1 cellular context compared by ENCODE assay signal in genomic region chr2:196149926-196150325, GRCh38.
TF ChIP-seq lines count a peak whose summit lies in the region.

No MANE protein-coding gene starts in this region.

TF ChIP-seq in GM23338, 12 proteins besides CTCF, POLR2A, EP300 and RAD21 (continued from another document):
- no peak for TF ChIP-seq ZNF462 (CRISPR knock-in tag; IDR thresholded peaks at IDR 0.05)
- no peak for TF ChIP-seq NANOG (IDR thresholded peaks at IDR 0.05; ENCODE audit: borderline replicate concordance)
- no peak for TF ChIP-seq EZH2phosphoT487 (IDR thresholded peaks at IDR 0.05; ENCODE audit: unreplicated experiment)
- no peak for TF ChIP-seq ETS1 (IDR thresholded peaks at IDR 0.05)
- TF ChIP-seq, protein P1, sequence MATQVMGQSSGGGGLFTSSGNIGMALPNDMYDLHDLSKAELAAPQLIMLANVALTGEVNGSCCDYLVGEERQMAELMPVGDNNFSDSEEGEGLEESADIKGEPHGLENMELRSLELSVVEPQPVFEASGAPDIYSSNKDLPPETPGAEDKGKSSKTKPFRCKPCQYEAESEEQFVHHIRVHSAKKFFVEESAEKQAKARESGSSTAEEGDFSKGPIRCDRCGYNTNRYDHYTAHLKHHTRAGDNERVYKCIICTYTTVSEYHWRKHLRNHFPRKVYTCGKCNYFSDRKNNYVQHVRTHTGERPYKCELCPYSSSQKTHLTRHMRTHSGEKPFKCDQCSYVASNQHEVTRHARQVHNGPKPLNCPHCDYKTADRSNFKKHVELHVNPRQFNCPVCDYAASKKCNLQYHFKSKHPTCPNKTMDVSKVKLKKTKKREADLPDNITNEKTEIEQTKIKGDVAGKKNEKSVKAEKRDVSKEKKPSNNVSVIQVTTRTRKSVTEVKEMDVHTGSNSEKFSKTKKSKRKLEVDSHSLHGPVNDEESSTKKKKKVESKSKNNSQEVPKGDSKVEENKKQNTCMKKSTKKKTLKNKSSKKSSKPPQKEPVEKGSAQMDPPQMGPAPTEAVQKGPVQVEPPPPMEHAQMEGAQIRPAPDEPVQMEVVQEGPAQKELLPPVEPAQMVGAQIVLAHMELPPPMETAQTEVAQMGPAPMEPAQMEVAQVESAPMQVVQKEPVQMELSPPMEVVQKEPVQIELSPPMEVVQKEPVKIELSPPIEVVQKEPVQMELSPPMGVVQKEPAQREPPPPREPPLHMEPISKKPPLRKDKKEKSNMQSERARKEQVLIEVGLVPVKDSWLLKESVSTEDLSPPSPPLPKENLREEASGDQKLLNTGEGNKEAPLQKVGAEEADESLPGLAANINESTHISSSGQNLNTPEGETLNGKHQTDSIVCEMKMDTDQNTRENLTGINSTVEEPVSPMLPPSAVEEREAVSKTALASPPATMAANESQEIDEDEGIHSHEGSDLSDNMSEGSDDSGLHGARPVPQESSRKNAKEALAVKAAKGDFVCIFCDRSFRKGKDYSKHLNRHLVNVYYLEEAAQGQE (IDR thresholded peaks at IDR 0.05; ENCODE audit: unreplicated experiment): no peak
- no peak for TF ChIP-seq CREB1 (CRISPR knock-in tag; IDR thresholded peaks at IDR 0.05; ENCODE audit: low read depth)
- TF ChIP-seq ZNF114 (CRISPR knock-in tag; IDR thresholded peaks at IDR 0.05): no peak
TF ChIP-seq in GM23338: peak in this region for 0.
